In genomic region chr15:85097706-85098105, GRCh38 we compare ENCODE assay signal across 34 cellular contexts.
DNase-seq lines count a peak whose midpoint lies in the region; ATAC-seq, FAIRE-seq and TF ChIP-seq lines count a peak whose summit lies in the region.
"Had no signal": no experiment of that assay in that cellular context is flagged by ENCODE, and none has a peak within 500 bp of the region (broad histone marks: within the 10 kb centered on the region; RNA-seq: fewer than 3 reads in every experiment).

No MANE protein-coding gene starts in this region.

- intact Hi-C loops in head of caudate nucleus (cut with DNase I) = no loop called here

- no peak for ATAC-seq in GM19324 (IDR thresholded peaks at IDR 0.05; ENCODE audit: low FRiP score, unreplicated experiment)
- ATAC-seq: activated naive CD4-positive, alpha-beta T cell treated with anti-CD3 and anti-CD28 coated beads, Interleukin-2, amount 50 U/mL, for 72 hours; GM12878; pancreas; stimulated activated naive CD8-positive, alpha-beta T cell treated with anti-CD3 and anti-CD28 coated beads, Interleukin-15, Interleukin-2, amounts not matched to agents 100 U/mL and 50 U/mL, for 24 hours had no signal

- no peaks in the 10 kb centered on the region for H3K9me3 Mint-ChIP-seq in HFFc6
- no peaks in the 10 kb centered on the region for H3K9me3 Mint-ChIP-seq in activated T-cell treated with anti-CD3 and anti-CD28 coated beads, Interleukin-2, amount 50 U/mL, for 24 hours
- H3K9me3 Mint-ChIP-seq: activated naive CD4-positive, alpha-beta T cell treated with anti-CD3 and anti-CD28 coated beads, Interleukin-2, amount 50 U/mL, for 72 hours; CD8-positive, alpha-beta memory T cell; central memory CD8-positive, alpha-beta T cell; immature natural killer cell; memory B cell; neural crest cell had no signal

- no peaks in the 10 kb centered on the region for H3K36me3 ChIP-seq in bronchial epithelial cell (ENCODE audit: control insufficient read depth, insufficient read depth, low read length)
- H3K36me3 ChIP-seq: thyroid gland had no signal

- H3K27ac Mint-ChIP-seq in HFFc6 = peak overlapping the region; percentile 72
- no peak overlapping the region for H3K27ac Mint-ChIP-seq in activated T-cell treated with anti-CD3 and anti-CD28 coated beads, Interleukin-2, amount 50 U/mL, for 24 hours
- H3K27ac Mint-ChIP-seq: activated naive CD4-positive, alpha-beta T cell treated with anti-CD3 and anti-CD28 coated beads, Interleukin-2, amount 50 U/mL, for 72 hours; CD8-positive, alpha-beta memory T cell; immature natural killer cell; memory B cell had no signal

- DNase-seq in HFFc6 (peak; percentile 21), bronchial epithelial cell (ENCODE audit: low read depth) (peak; percentile 47), fibroblast of villous mesenchyme (ENCODE audit: low read depth) (peak; percentile 48), substantia nigra (lab: John Stamatoyannopoulos, UW) (no peak), head of caudate nucleus (no peak)
- no peak for DNase-seq in activated effector memory CD4-positive, alpha-beta T cell treated with anti-CD3 and anti-CD28 coated beads, Interleukin-2, amount 50 U/mL, for 16 hours
- DNase-seq in activated T-cell treated with anti-CD3 and anti-CD28 coated beads, Interleukin-2, amount 50 U/mL, for 24 hours = no peak
- DNase-seq: activated CD4-positive, alpha-beta T cell treated with anti-CD3 and anti-CD28 coated beads for 48 hours; activated CD8-positive, alpha-beta memory T cell treated with anti-CD3 and anti-CD28 coated beads for 24 hours; activated T-cell treated with anti-CD3 and anti-CD28 coated beads for 4 hours; aorta; CD8-positive, alpha-beta memory T cell; esophagus squamous epithelium; H7; immature natural killer cell; NCI-H1417; NCI-H2081; NCI-H345; pancreas; SJCRH30; stimulated activated naive CD8-positive, alpha-beta T cell treated with anti-CD3 and anti-CD28 coated beads, Interleukin-15, Interleukin-2, amounts not matched to agents 100 U/mL and 50 U/mL, for 24 hours; SW 1271; T-helper 9 cell; thyroid gland had no signal

- H3K27me3 Mint-ChIP-seq in HFFc6 (ENCODE audit: insufficient read depth) = no peaks in the 10 kb centered on the region; the same call in 1 of the 2 replicates
- H3K27me3 Mint-ChIP-seq in activated T-cell treated with anti-CD3 and anti-CD28 coated beads, Interleukin-2, amount 50 U/mL, for 24 hours = no peaks in the 10 kb centered on the region
- H3K27me3 Mint-ChIP-seq: CD8-positive, alpha-beta memory T cell; central memory CD8-positive, alpha-beta T cell; memory B cell had no signal

- H3K4me3 ChIP-seq in bronchial epithelial cell (ENCODE audit: low read depth, low read length) (no peak overlapping the region), fibroblast of villous mesenchyme (ENCODE audit: low read depth, low read length) (no peak overlapping the region)
- H3K4me3 ChIP-seq: esophagus squamous epithelium, GM12878, pancreas, SJCRH30, skin epidermis, thyroid gland had no signal

- peak overlapping the region; percentile 63 for H3K27ac ChIP-seq in substantia nigra (ENCODE audit: low read depth, low read length, poor library complexity, severe bottlenecking)
- H3K27ac ChIP-seq: esophagus squamous epithelium, HL-60, pancreas, SJCRH30, skin epidermis, thyroid gland, VCaP had no signal

- H3K4me1 Mint-ChIP-seq in HFFc6 (ENCODE audit: low read depth) = peaks cover 31% of the 10 kb centered on the region
- H3K4me1 Mint-ChIP-seq in activated T-cell treated with anti-CD3 and anti-CD28 coated beads, Interleukin-2, amount 50 U/mL, for 24 hours (ENCODE audit: low read depth) = peaks cover 3% of the 10 kb centered on the region
- H3K4me1 Mint-ChIP-seq: central memory CD8-positive, alpha-beta T cell; memory B cell had no signal

- no peak for FAIRE-seq in bronchial epithelial cell (lab: Jason Lieb, UNC)
- FAIRE-seq: endometrium, GM12878, pancreas had no signal

- no peaks in the 10 kb centered on the region for H3K27me3 ChIP-seq in bronchial epithelial cell (ENCODE audit: control insufficient read depth, insufficient read depth, low read length)
- H3K27me3 ChIP-seq: esophagus squamous epithelium, pancreas, SJCRH30, thyroid gland had no signal

- peaks cover 16% of the 10 kb centered on the region for H3K36me3 Mint-ChIP-seq in HFFc6 (ENCODE audit: low read depth)
- H3K36me3 Mint-ChIP-seq in activated T-cell treated with anti-CD3 and anti-CD28 coated beads, Interleukin-2, amount 50 U/mL, for 24 hours (ENCODE audit: low read depth) = peaks cover 29% of the 10 kb centered on the region

- TF ChIP-seq CTCF in HFFc6 (IDR thresholded peaks at IDR 0.05) = no peak
- TF ChIP-seq CTCF in bronchial epithelial cell (IDR thresholded peaks at IDR 0.05; ENCODE audit: insufficient read depth, low read length, severe bottlenecking) = no peak
- TF ChIP-seq CTCF in fibroblast of villous mesenchyme (IDR thresholded peaks at IDR 0.05; ENCODE audit: insufficient read depth, low read depth, low read length) = no peak

- H3K4me3 Mint-ChIP-seq in HFFc6 = peak overlapping the region; percentile 8; the same call in 1 of the 2 replicates
- no peak overlapping the region for H3K4me3 Mint-ChIP-seq in activated T-cell treated with anti-CD3 and anti-CD28 coated beads, Interleukin-2, amount 50 U/mL, for 24 hours
- H3K4me3 Mint-ChIP-seq: CD8-positive, alpha-beta memory T cell; central memory CD8-positive, alpha-beta T cell; immature natural killer cell; memory B cell; neural crest cell had no signal

Comparison
In these comparisons a context has a peak if more than half of its experiments do, and no peak if none do; other contexts are left out.
1. DNase-seq: peak in HFFc6 (single experiment), bronchial epithelial cell (single experiment) and fibroblast of villous mesenchyme (single experiment); none in substantia nigra (0 of 49), head of caudate nucleus (0 of 42), activated effector memory CD4-positive, alpha-beta T cell treated with anti-CD3 and anti-CD28 coated beads, Interleukin-2, amount 50 U/mL, for 16 hours (single experiment) and activated T-cell treated with anti-CD3 and anti-CD28 coated beads, Interleukin-2, amount 50 U/mL, for 24 hours (single experiment).